ENCODE assay signal across 8 cellular contexts in genomic region chr5:18465833-18466681, GRCh38.
DNase-seq lines count a peak whose midpoint lies in the region; ATAC-seq and TF ChIP-seq lines count a peak whose summit lies in the region.

No MANE protein-coding gene starts in this region.

- intact Hi-C loops in HCT116 (cut with micrococcal nuclease) (no loop called here), breast epithelium (cut with DNase I; ENCODE audit: low total_unique reads) (no loop called here), right lobe of liver (cut with DNase I) (no loop called here), thyroid gland (cut with DNase I) (loop anchor here (2.0 kb wide), 1 partner anchor 233 kb away; no protein-coding TSS in a partner anchor)

- DNase-seq in activated T-cell treated with anti-CD3 and anti-CD28 coated beads for 24 hours (ENCODE audit: low read depth) (peak; percentile 18), HCT116 (ENCODE audit: low read depth, low spot score) (no peak), MG63 (peak; percentile 50), RPMI8226 (peak; percentile 56), breast epithelium (ENCODE audit: low spot score in 2 of 2) (peak in 1 of 2 donors; percentile 22), right lobe of liver (peak in 2 of 3 donors; percentile 24 to 49), thyroid gland (peak; percentile 67 to 76)
- no peak for DNase-seq in activated T-cell treated with anti-CD3 and anti-CD28 coated beads, Interleukin-2, amount 50 U/mL, for 4 hours

- no peak overlapping the region for H3K9ac ChIP-seq in HCT116 (ENCODE audit: low read length)

- no peak for ATAC-seq in activated T-cell treated with anti-CD3 and anti-CD28 coated beads, Interleukin-2, amount 50 U/mL, for 4 hours
- ATAC-seq in HCT116 (no peak), right lobe of liver (peak; percentile 57 to 80 (median 76))

- H3K36me3 ChIP-seq in HCT116 (ENCODE audit: control insufficient read depth in 1 of 2, insufficient read depth in 2 of 2, low read length in 2 of 2) (no peaks in the 10 kb centered on the region), MG63 (no peaks in the 10 kb centered on the region), breast epithelium (no peaks in the 10 kb centered on the region), right lobe of liver (no peaks in the 10 kb centered on the region), thyroid gland (no peaks in the 10 kb centered on the region)

- no peaks in the 10 kb centered on the region for H3K4me1 ChIP-seq in HCT116 (ENCODE audit: control insufficient read depth in 1 of 2, insufficient read depth in 2 of 2, low read length in 2 of 2)
- no peaks in the 10 kb centered on the region for H3K4me1 ChIP-seq in breast epithelium
- H3K4me1 ChIP-seq in right lobe of liver: no peaks in the 10 kb centered on the region
- H3K4me1 ChIP-seq in thyroid gland: no peaks in the 10 kb centered on the region

- TF ChIP-seq RAD21 in HCT116 (IDR thresholded peaks at IDR 0.05; ENCODE audit: low read depth): no peak

- no peaks in the 10 kb centered on the region for H3K27me3 ChIP-seq in HCT116 (ENCODE audit: insufficient read depth, low read length)
- H3K27me3 ChIP-seq in MG63: no peaks in the 10 kb centered on the region
- no peaks in the 10 kb centered on the region for H3K27me3 ChIP-seq in breast epithelium
- H3K27me3 ChIP-seq in right lobe of liver: no peaks in the 10 kb centered on the region
- H3K27me3 ChIP-seq in thyroid gland: no peaks in the 10 kb centered on the region

- H3K36me3 Mint-ChIP-seq in activated T-cell treated with anti-CD3 and anti-CD28 coated beads, Interleukin-2, amount 50 U/mL, for 4 hours (ENCODE audit: insufficient read depth): no peaks in the 10 kb centered on the region

- BruUV-seq in HCT116 (replicated peaks; lab: Mats Ljungman, UMichigan): no TSS peak

- 48% methylated on average over 11 of the region's 11 CpGs for WGBS in right lobe of liver (ENCODE audit: insufficient coverage, low coverage, low lambda C conversion rate, missing lambda C conversion rate)
- WGBS in thyroid gland, 2 donors: 51 to 53% methylated on average over 11 of the region's 11 CpGs

- H3K9me3 Mint-ChIP-seq in activated T-cell treated with anti-CD3 and anti-CD28 coated beads, Interleukin-2, amount 50 U/mL, for 4 hours: peaks cover 4% of the 10 kb centered on the region

- H3K4me1 Mint-ChIP-seq in activated T-cell treated with anti-CD3 and anti-CD28 coated beads, Interleukin-2, amount 50 U/mL, for 4 hours (ENCODE audit: low read depth): no peaks in the 10 kb centered on the region

- no peak overlapping the region for H3K27ac ChIP-seq in HCT116 (ENCODE audit: low read depth, low read length)
- no peak overlapping the region for H3K27ac ChIP-seq in breast epithelium
- no peak overlapping the region for H3K27ac ChIP-seq in right lobe of liver
- no peak overlapping the region for H3K27ac ChIP-seq in thyroid gland

- no peak overlapping the region for H2AFZ ChIP-seq in HCT116 (ENCODE audit: low read depth, low read length, poor library complexity, severe bottlenecking)

- TF ChIP-seq POLR2A in HCT116 (IDR thresholded peaks at IDR 0.05; ENCODE audit: borderline replicate concordance, extremely low read depth, insufficient read depth, insufficient read length): no peak
- TF ChIP-seq POLR2A in breast epithelium (IDR thresholded peaks at IDR 0.05): no peak
- no peak for TF ChIP-seq POLR2A in right lobe of liver (IDR thresholded peaks at IDR 0.05)
- TF ChIP-seq POLR2A in thyroid gland (IDR thresholded peaks at IDR 0.05): no peak

- H3K9me2 ChIP-seq in HCT116 (ENCODE audit: insufficient read depth): no peaks in the 10 kb centered on the region

- H3K4me3 ChIP-seq in HCT116 (replicated peaks in 1 of 2; ENCODE audit: low read depth in 1 of 2, low read length in 2 of 2) (no peak overlapping the region), MG63 (no peak overlapping the region), breast epithelium (no peak overlapping the region), right lobe of liver (no peak overlapping the region), thyroid gland (replicated peaks in 1 of 3) (no peak overlapping the region)

- POLR2A ChIA-PET in HCT116 (lab: Charles Lee): no interaction called here

- no peak overlapping the region for H3K4me3 Mint-ChIP-seq in activated T-cell treated with anti-CD3 and anti-CD28 coated beads, Interleukin-2, amount 50 U/mL, for 4 hours

- peak in 2 of 3 experiments; percentile 44 to 53; a peak in 4 of 6 replicates for TF ChIP-seq CTCF in HCT116 (IDR thresholded peaks at IDR 0.05 in 2 of 3, conservative IDR thresholded peaks at IDR 0.05 in 1 of 3; ENCODE audit: borderline replicate concordance in 1 of 3, insufficient read depth in 1 of 3, low read depth in 2 of 3, low read length in 2 of 3)
- peak in 2 of 3 donors; percentile 29 to 35 for TF ChIP-seq CTCF in breast epithelium (IDR thresholded peaks at IDR 0.05)
- TF ChIP-seq CTCF in right lobe of liver (IDR thresholded peaks at IDR 0.05): peak; percentile 51 to 72 (median 65)
- peak; percentile 35 to 76 (median 68) for TF ChIP-seq CTCF in thyroid gland (IDR thresholded peaks at IDR 0.05)

- H3K27me3 Mint-ChIP-seq in activated T-cell treated with anti-CD3 and anti-CD28 coated beads, Interleukin-2, amount 50 U/mL, for 4 hours (ENCODE audit: low read depth): no peaks in the 10 kb centered on the region

- H4K20me1 ChIP-seq in HCT116 (ENCODE audit: insufficient read depth): no peaks in the 10 kb centered on the region

- RAD21 ChIA-PET in HCT116 (lab: Charles Lee; ENCODE audit: low non-redundant PET in 1 of 2, low total read pairs in 2 of 2, uncharacterized antibody in 2 of 2, unreplicated experiment in 2 of 2): no interaction called here

- H3K4me2 ChIP-seq in HCT116 (ENCODE audit: low read length): no peak overlapping the region

- peaks cover 7 to 26% of the 10 kb centered on the region in 2 experiments; a peak in 1 of 4 replicates for H3K9me3 ChIP-seq in HCT116 (ENCODE audit: control insufficient read depth in 1 of 2, insufficient read depth in 1 of 2, low read depth in 1 of 2, low read length in 2 of 2)
- H3K9me3 ChIP-seq in MG63: no peaks in the 10 kb centered on the region
- no peaks in the 10 kb centered on the region for H3K9me3 ChIP-seq in breast epithelium
- H3K9me3 ChIP-seq in right lobe of liver: no peaks in the 10 kb centered on the region
- no peaks in the 10 kb centered on the region for H3K9me3 ChIP-seq in thyroid gland

- H3K79me2 ChIP-seq in HCT116 (ENCODE audit: insufficient read depth, low read length): no peaks in the 10 kb centered on the region

- CTCF ChIA-PET in HCT116 (lab: Charles Lee): no interaction called here

TF ChIP-seq in HCT116, 20 proteins besides CTCF, POLR2A, EP300 and RAD21:
- TF ChIP-seq ZFX (IDR thresholded peaks at IDR 0.05): no peak
- no peak for TF ChIP-seq EZH2phosphoT487 (IDR thresholded peaks at IDR 0.05; ENCODE audit: borderline replicate concordance)
- no peak for TF ChIP-seq ELF1 (IDR thresholded peaks at IDR 0.05; ENCODE audit: borderline replicate concordance, low read depth)
- no peak for TF ChIP-seq MAX (IDR thresholded peaks at IDR 0.05)
- no peak for TF ChIP-seq CEBPB (IDR thresholded peaks at IDR 0.05; ENCODE audit: low read depth)
- no peak for TF ChIP-seq CBX3 (IDR thresholded peaks at IDR 0.05; ENCODE audit: low read depth)
- no peak for TF ChIP-seq FOSL1 (IDR thresholded peaks at IDR 0.05; ENCODE audit: low read depth)
- TF ChIP-seq, protein P1, sequence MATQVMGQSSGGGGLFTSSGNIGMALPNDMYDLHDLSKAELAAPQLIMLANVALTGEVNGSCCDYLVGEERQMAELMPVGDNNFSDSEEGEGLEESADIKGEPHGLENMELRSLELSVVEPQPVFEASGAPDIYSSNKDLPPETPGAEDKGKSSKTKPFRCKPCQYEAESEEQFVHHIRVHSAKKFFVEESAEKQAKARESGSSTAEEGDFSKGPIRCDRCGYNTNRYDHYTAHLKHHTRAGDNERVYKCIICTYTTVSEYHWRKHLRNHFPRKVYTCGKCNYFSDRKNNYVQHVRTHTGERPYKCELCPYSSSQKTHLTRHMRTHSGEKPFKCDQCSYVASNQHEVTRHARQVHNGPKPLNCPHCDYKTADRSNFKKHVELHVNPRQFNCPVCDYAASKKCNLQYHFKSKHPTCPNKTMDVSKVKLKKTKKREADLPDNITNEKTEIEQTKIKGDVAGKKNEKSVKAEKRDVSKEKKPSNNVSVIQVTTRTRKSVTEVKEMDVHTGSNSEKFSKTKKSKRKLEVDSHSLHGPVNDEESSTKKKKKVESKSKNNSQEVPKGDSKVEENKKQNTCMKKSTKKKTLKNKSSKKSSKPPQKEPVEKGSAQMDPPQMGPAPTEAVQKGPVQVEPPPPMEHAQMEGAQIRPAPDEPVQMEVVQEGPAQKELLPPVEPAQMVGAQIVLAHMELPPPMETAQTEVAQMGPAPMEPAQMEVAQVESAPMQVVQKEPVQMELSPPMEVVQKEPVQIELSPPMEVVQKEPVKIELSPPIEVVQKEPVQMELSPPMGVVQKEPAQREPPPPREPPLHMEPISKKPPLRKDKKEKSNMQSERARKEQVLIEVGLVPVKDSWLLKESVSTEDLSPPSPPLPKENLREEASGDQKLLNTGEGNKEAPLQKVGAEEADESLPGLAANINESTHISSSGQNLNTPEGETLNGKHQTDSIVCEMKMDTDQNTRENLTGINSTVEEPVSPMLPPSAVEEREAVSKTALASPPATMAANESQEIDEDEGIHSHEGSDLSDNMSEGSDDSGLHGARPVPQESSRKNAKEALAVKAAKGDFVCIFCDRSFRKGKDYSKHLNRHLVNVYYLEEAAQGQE (IDR thresholded peaks at IDR 0.05; ENCODE audit: low read depth): no peak
- no peak for TF ChIP-seq EZH2 (IDR thresholded peaks at IDR 0.05)
- no peak for TF ChIP-seq POLR2AphosphoS5 (IDR thresholded peaks at IDR 0.05; ENCODE audit: low read depth, low read length)
- no peak for TF ChIP-seq TCF7L2 (IDR thresholded peaks at IDR 0.05; ENCODE audit: borderline replicate concordance, extremely low read depth, insufficient read depth, insufficient read length)

Comparison
In these comparisons a context has a peak if more than half of its experiments do, and no peak if none do; other contexts are left out.
1. DNase-seq: peak in activated T-cell treated with anti-CD3 and anti-CD28 coated beads for 24 hours (single experiment), MG63 (single experiment), RPMI8226 (single experiment), right lobe of liver (2 of 3) and thyroid gland (2 of 2); none in activated T-cell treated with anti-CD3 and anti-CD28 coated beads, Interleukin-2, amount 50 U/mL, for 4 hours (single experiment) and HCT116 (single experiment).
2. ATAC-seq: peak in right lobe of liver (4 of 4); none in activated T-cell treated with anti-CD3 and anti-CD28 coated beads, Interleukin-2, amount 50 U/mL, for 4 hours (0 of 2) and HCT116 (single experiment).
3. Peak in every context shown above with its lines, with median percentiles within 50 percentile points of each other: CTCF ChIP-seq.